Comparison of ENCODE assay signal across 1 cellular context in the genomic region with DNA sequence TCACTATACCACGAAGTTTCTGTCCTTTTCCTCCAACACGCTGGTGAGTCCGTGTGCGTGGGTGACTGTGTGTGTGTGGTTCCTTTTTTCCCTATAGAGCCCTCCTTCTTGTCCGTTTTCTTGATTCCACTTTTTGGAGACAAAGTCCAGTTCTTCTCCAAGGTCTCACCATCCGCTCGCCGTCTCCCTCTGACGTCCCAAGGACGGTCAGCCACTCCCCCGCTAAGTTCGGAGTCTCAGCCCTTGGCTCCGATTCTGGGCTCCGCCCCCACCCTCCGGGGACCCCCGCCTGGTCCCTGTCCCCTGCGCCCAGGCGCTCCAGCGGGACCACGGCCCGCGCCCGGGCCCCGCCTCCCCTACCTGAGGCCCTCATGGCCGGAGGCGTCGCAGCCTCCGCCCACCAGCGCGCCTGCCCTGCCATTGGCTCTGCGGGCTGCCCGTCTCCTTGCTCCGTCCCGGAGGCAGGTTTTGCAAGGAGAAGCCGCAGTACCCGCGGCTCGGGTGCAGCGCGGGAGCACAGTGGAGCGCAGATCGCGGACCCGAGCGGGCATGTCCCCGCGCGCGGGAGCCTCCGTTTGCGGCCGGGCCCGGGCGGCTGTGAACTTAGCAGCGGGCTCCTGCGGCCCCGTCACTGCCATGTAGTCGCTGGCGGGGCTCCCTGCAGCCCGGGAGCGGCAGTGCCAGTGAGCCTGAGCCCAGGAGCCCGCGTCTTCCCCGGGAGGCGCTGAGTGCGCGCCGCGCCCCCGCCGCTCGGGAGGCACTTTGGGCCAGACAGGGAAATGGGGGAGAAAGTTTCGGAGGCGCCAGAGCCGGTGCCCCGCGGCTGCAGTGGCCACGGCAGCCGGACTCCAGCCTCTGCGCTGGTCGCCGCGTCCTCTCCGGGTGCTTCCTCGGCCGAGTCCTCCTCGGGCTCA.
TF ChIP-seq lines count a peak whose summit lies in the region.

MAST4 (plus strand) TSS at position 517 of the 914 bp plus-strand sequence; CDS start at position 780, 263 bp downstream.

TF ChIP-seq in HepG2, 621 proteins besides CTCF, POLR2A, EP300 and RAD21 (continued from another document and continues in another):
- TF ChIP-seq RXRB (CRISPR knock-in tag; IDR thresholded peaks at IDR 0.05; ENCODE audit: borderline replicate concordance) (no peak), SIX1 (CRISPR knock-in tag; IDR thresholded peaks at IDR 0.05; ENCODE audit: borderline replicate concordance) (no peak), ZNF530 (CRISPR knock-in tag; IDR thresholded peaks at IDR 0.05; ENCODE audit: low read depth) (no peak), RCOR2 (CRISPR knock-in tag; IDR thresholded peaks at IDR 0.05) (no peak), ONECUT2 (CRISPR knock-in tag; IDR thresholded peaks at IDR 0.05) (no peak), ZNF746 (CRISPR knock-in tag; IDR thresholded peaks at IDR 0.05) (no peak), NR3C1 (CRISPR knock-in tag; IDR thresholded peaks at IDR 0.05) (no peak), SP1 (IDR thresholded peaks at IDR 0.05) (no peak), SP1 (CRISPR knock-in tag; IDR thresholded peaks at IDR 0.05) (peak; percentile 71; the same call in 1 of the 2 replicates), FOXO1 (CRISPR knock-in tag; IDR thresholded peaks at IDR 0.05) (no peak), ZNF557 (CRISPR knock-in tag; IDR thresholded peaks at IDR 0.05) (no peak), NR2F6 (IDR thresholded peaks at IDR 0.05) (no peak), NR2F6 (CRISPR knock-in tag; IDR thresholded peaks at IDR 0.05) (no peak), SYNCRIP (IDR thresholded peaks at IDR 0.05; ENCODE audit: insufficient read depth, low read depth, low read length) (no peak), ZNF670 (CRISPR knock-in tag; IDR thresholded peaks at IDR 0.05; ENCODE audit: borderline replicate concordance) (no peak), ZNF883 (CRISPR knock-in tag; IDR thresholded peaks at IDR 0.05; ENCODE audit: not compliant biosample characterization) (peak; percentile 50), ZBTB38 (CRISPR knock-in tag; IDR thresholded peaks at IDR 0.05) (no peak), TOE1 (CRISPR knock-in tag; IDR thresholded peaks at IDR 0.05) (no peak), KLF9 (CRISPR knock-in tag; IDR thresholded peaks at IDR 0.05; ENCODE audit: low read depth) (no peak), ZBTB21 (CRISPR knock-in tag; IDR thresholded peaks at IDR 0.05) (no peak), ATF7 (IDR thresholded peaks at IDR 0.05) (no peak), ATF7 (CRISPR knock-in tag; IDR thresholded peaks at IDR 0.05) (no peak), ZNF713 (CRISPR knock-in tag; IDR thresholded peaks at IDR 0.05) (no peak), FOXC1 (CRISPR knock-in tag; IDR thresholded peaks at IDR 0.05; ENCODE audit: borderline replicate concordance) (no peak), GRHL1 (CRISPR knock-in tag; conservative IDR thresholded peaks at IDR 0.05) (no peak), HOXA5 (CRISPR knock-in tag; IDR thresholded peaks at IDR 0.05) (no peak), THAP9 (CRISPR knock-in tag; IDR thresholded peaks at IDR 0.05; ENCODE audit: borderline replicate concordance) (no peak), RXRA (CRISPR knock-in tag; IDR thresholded peaks at IDR 0.05) (no peak), ZBTB14 (CRISPR knock-in tag; IDR thresholded peaks at IDR 0.05) (0 out of 2 replicates have a peak, but pooled peaks have one; percentile 31), TGIF2 (CRISPR knock-in tag; IDR thresholded peaks at IDR 0.05) (no peak)
- TF ChIP-seq, protein P1, sequence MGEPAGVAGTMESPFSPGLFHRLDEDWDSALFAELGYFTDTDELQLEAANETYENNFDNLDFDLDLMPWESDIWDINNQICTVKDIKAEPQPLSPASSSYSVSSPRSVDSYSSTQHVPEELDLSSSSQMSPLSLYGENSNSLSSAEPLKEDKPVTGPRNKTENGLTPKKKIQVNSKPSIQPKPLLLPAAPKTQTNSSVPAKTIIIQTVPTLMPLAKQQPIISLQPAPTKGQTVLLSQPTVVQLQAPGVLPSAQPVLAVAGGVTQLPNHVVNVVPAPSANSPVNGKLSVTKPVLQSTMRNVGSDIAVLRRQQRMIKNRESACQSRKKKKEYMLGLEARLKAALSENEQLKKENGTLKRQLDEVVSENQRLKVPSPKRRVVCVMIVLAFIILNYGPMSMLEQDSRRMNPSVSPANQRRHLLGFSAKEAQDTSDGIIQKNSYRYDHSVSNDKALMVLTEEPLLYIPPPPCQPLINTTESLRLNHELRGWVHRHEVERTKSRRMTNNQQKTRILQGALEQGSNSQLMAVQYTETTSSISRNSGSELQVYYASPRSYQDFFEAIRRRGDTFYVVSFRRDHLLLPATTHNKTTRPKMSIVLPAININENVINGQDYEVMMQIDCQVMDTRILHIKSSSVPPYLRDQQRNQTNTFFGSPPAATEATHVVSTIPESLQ (CRISPR knock-in tag; conservative IDR thresholded peaks at IDR 0.05) = no peak
- TF ChIP-seq, protein P2, sequence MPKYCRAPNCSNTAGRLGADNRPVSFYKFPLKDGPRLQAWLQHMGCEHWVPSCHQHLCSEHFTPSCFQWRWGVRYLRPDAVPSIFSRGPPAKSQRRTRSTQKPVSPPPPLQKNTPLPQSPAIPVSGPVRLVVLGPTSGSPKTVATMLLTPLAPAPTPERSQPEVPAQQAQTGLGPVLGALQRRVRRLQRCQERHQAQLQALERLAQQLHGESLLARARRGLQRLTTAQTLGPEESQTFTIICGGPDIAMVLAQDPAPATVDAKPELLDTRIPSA (CRISPR knock-in tag; IDR thresholded peaks at IDR 0.05; ENCODE audit: borderline replicate concordance) = no peak
- TF ChIP-seq, protein P3, sequence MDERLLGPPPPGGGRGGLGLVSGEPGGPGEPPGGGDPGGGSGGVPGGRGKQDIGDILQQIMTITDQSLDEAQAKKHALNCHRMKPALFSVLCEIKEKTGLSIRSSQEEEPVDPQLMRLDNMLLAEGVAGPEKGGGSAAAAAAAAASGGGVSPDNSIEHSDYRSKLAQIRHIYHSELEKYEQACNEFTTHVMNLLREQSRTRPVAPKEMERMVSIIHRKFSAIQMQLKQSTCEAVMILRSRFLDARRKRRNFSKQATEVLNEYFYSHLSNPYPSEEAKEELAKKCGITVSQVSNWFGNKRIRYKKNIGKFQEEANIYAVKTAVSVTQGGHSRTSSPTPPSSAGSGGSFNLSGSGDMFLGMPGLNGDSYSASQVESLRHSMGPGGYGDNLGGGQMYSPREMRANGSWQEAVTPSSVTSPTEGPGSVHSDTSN (CRISPR knock-in tag; IDR thresholded peaks at IDR 0.05) = peak; percentile 89
- TF ChIP-seq, protein P4, sequence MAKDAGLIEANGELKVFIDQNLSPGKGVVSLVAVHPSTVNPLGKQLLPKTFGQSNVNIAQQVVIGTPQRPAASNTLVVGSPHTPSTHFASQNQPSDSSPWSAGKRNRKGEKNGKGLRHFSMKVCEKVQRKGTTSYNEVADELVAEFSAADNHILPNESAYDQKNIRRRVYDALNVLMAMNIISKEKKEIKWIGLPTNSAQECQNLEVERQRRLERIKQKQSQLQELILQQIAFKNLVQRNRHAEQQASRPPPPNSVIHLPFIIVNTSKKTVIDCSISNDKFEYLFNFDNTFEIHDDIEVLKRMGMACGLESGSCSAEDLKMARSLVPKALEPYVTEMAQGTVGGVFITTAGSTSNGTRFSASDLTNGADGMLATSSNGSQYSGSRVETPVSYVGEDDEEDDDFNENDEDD (CRISPR knock-in tag; IDR thresholded peaks at IDR 0.05; ENCODE audit: borderline replicate concordance) = peak; percentile 53; the same call in 1 of the 2 replicates
- TF ChIP-seq, protein P5, sequence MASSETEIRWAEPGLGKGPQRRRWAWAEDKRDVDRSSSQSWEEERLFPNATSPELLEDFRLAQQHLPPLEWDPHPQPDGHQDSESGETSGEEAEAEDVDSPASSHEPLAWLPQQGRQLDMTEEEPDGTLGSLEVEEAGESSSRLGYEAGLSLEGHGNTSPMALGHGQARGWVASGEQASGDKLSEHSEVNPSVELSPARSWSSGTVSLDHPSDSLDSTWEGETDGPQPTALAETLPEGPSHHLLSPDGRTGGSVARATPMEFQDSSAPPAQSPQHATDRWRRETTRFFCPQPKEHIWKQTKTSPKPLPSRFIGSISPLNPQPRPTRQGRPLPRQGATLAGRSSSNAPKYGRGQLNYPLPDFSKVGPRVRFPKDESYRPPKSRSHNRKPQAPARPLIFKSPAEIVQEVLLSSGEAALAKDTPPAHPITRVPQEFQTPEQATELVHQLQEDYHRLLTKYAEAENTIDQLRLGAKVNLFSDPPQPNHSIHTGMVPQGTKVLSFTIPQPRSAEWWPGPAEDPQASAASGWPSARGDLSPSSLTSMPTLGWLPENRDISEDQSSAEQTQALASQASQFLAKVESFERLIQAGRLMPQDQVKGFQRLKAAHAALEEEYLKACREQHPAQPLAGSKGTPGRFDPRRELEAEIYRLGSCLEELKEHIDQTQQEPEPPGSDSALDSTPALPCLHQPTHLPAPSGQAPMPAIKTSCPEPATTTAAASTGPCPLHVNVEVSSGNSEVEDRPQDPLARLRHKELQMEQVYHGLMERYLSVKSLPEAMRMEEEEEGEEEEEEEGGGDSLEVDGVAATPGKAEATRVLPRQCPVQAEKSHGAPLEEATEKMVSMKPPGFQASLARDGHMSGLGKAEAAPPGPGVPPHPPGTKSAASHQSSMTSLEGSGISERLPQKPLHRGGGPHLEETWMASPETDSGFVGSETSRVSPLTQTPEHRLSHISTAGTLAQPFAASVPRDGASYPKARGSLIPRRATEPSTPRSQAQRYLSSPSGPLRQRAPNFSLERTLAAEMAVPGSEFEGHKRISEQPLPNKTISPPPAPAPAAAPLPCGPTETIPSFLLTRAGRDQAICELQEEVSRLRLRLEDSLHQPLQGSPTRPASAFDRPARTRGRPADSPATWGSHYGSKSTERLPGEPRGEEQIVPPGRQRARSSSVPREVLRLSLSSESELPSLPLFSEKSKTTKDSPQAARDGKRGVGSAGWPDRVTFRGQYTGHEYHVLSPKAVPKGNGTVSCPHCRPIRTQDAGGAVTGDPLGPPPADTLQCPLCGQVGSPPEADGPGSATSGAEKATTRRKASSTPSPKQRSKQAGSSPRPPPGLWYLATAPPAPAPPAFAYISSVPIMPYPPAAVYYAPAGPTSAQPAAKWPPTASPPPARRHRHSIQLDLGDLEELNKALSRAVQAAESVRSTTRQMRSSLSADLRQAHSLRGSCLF (CRISPR knock-in tag; IDR thresholded peaks at IDR 0.05; ENCODE audit: borderline replicate concordance) = no peak
- TF ChIP-seq, protein P6, sequence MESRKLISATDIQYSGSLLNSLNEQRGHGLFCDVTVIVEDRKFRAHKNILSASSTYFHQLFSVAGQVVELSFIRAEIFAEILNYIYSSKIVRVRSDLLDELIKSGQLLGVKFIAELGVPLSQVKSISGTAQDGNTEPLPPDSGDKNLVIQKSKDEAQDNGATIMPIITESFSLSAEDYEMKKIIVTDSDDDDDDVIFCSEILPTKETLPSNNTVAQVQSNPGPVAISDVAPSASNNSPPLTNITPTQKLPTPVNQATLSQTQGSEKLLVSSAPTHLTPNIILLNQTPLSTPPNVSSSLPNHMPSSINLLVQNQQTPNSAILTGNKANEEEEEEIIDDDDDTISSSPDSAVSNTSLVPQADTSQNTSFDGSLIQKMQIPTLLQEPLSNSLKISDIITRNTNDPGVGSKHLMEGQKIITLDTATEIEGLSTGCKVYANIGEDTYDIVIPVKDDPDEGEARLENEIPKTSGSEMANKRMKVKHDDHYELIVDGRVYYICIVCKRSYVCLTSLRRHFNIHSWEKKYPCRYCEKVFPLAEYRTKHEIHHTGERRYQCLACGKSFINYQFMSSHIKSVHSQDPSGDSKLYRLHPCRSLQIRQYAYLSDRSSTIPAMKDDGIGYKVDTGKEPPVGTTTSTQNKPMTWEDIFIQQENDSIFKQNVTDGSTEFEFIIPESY (CRISPR knock-in tag; IDR thresholded peaks at IDR 0.05) = no peak
- TF ChIP-seq, protein P7, sequence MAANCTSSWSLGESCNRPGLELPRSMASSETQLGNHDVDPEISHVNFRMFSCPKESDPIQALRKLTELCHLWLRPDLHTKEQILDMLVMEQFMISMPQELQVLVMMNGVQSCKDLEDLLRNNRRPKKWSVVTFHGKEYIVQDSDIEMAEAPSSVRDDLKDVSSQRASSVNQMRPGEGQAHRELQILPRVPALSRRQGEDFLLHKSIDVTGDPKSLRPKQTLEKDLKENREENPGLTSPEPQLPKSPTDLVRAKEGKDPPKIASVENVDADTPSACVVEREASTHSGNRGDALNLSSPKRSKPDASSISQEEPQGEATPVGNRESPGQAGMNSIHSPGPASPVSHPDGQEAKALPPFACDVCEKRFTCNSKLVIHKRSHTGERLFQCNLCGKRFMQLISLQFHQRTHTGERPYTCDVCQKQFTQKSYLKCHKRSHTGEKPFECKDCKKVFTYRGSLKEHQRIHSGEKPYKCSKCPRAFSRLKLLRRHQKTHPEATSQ (CRISPR knock-in tag; IDR thresholded peaks at IDR 0.05; ENCODE audit: borderline replicate concordance) = no peak
